In the genomic region with DNA sequence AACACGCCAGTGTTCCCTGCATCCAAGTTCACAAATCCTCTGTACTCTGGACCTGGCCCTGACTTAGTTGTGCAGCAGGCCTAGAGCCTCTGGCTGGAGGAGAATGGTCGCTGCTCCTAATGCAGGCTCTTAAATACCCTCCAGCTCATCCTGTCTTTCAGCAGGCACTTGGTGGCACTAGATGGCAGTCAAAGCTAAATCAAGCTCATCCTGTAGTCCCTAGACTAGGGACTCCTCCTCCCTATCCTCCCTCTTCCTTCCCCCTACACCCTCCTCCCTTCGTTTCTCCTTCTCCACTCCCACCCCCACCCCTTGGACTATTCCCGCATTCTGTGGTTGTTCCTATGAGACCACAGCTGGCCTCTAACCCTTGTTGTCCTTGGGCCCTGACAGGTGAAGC, we compare ENCODE assay signal across 8 cellular contexts.
DNase-seq lines count a peak whose midpoint lies in the region; ATAC-seq and TF ChIP-seq lines count a peak whose summit lies in the region.

No MANE protein-coding gene starts in this region.

- H3K9me3 Mint-ChIP-seq in nephron = no peaks in the 10 kb centered on the region

- DNase-seq in GM04504 (ENCODE audit: low read depth) (peak; percentile 3), NCI-H1105 (lab: John Stamatoyannopoulos, UW) (peak; percentile 0), cardiac fibroblast (ENCODE audit: low read depth in 2 of 2) (peak; percentile 18 to 32), DMS153 treated with DMSO at 0.1 percent for 48 hours (lab: John Stamatoyannopoulos, UW; ENCODE audit: unreplicated experiment) (no peak)

- TF ChIP-seq CTCF in cardiac fibroblast (IDR thresholded peaks at IDR 0.05; ENCODE audit: low read depth, low read length) = no peak
- peak; percentile 21 to 55 (median 39) for TF ChIP-seq CTCF in nephron (IDR thresholded peaks at IDR 0.05; ENCODE audit: unreplicated experiment in 3 of 3)

- no peak overlapping the region for H3K27ac Mint-ChIP-seq in nephron

- H3K4me1 Mint-ChIP-seq in nephron = no peaks in the 10 kb centered on the region

- no peak overlapping the region for H3K4me3 Mint-ChIP-seq in nephron

- H3K27me3 Mint-ChIP-seq in nephron (ENCODE audit: low read depth) = no peaks in the 10 kb centered on the region

- ATAC-seq in GM21529 (IDR thresholded peaks at IDR 0.05; ENCODE audit: unreplicated experiment) (no peak), GM19467 (IDR thresholded peaks at IDR 0.05; ENCODE audit: unreplicated experiment) (no peak), GM18511 (IDR thresholded peaks at IDR 0.05; ENCODE audit: unreplicated experiment) (no peak)

- no peaks in the 10 kb centered on the region for H3K36me3 Mint-ChIP-seq in nephron (ENCODE audit: low read depth)

- no peak overlapping the region for H3K4me3 ChIP-seq in cardiac fibroblast (replicated peaks in 1 of 2; ENCODE audit: low read depth in 2 of 2, low read length in 2 of 2)
